In the genomic region with DNA sequence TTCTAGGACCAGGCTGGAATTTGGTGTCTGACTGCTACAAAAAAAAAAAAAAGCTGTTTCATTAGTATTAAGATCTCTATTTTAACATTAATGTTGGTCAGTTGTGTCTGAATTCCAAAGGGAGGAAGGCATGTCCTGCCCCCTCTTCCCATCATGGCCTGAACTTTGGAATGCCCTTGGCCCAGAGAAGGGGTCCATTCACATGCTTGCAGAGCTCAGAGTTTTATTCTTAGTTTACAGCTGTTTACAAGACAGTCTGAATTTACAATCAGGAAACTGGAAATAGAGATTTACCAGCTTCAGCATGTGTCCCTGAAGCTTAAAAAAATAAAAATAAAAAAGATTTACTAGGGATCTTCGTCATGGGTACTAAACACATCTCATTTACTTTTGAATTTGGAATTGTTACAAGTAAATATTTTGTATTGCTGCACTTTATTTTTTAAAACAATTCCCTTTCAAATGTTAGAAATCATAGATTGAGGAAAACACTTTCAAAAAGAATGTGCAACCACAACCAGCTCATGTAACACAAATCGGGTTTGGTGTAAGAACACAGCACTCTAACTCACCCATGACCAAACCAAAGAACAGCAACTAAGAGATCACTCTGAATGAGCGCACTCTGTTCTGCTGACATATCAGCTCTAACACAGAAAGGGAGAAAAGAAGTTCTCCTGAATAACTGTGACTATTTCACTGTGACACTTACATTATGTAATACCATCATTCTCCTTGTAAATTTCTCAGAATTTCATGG, we compare ENCODE assay signal across 1 cellular context.
TF ChIP-seq lines count a peak whose summit lies in the region.

No MANE protein-coding gene starts in this region.

TF ChIP-seq in HepG2, 621 proteins besides CTCF, POLR2A, EP300 and RAD21 (continues in another document):
- TF ChIP-seq KDM2A (CRISPR knock-in tag; IDR thresholded peaks at IDR 0.05; ENCODE audit: borderline replicate concordance, low read depth) = no peak
- TF ChIP-seq ZEB1 (IDR thresholded peaks at IDR 0.05; ENCODE audit: insufficient replicate concordance, low read depth) = peak; percentile 40
- TF ChIP-seq TEAD3 (CRISPR knock-in tag; optimal IDR thresholded peaks at IDR 0.05; ENCODE audit: borderline replicate concordance) = peak; percentile 90
- TF ChIP-seq SOX5 (CRISPR knock-in tag; IDR thresholded peaks at IDR 0.05; ENCODE audit: borderline replicate concordance) = no peak
- no peak for TF ChIP-seq JUN (CRISPR knock-in tag; IDR thresholded peaks at IDR 0.05)
- TF ChIP-seq RFX1 (IDR thresholded peaks at IDR 0.05) = no peak
- no peak for TF ChIP-seq NR2F2 (IDR thresholded peaks at IDR 0.05; ENCODE audit: borderline replicate concordance, low read depth)
- TF ChIP-seq, protein P1, sequence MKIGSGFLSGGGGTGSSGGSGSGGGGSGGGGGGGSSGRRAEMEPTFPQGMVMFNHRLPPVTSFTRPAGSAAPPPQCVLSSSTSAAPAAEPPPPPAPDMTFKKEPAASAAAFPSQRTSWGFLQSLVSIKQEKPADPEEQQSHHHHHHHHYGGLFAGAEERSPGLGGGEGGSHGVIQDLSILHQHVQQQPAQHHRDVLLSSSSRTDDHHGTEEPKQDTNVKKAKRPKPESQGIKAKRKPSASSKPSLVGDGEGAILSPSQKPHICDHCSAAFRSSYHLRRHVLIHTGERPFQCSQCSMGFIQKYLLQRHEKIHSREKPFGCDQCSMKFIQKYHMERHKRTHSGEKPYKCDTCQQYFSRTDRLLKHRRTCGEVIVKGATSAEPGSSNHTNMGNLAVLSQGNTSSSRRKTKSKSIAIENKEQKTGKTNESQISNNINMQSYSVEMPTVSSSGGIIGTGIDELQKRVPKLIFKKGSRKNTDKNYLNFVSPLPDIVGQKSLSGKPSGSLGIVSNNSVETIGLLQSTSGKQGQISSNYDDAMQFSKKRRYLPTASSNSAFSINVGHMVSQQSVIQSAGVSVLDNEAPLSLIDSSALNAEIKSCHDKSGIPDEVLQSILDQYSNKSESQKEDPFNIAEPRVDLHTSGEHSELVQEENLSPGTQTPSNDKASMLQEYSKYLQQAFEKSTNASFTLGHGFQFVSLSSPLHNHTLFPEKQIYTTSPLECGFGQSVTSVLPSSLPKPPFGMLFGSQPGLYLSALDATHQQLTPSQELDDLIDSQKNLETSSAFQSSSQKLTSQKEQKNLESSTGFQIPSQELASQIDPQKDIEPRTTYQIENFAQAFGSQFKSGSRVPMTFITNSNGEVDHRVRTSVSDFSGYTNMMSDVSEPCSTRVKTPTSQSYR (CRISPR knock-in tag; IDR thresholded peaks at IDR 0.05; ENCODE audit: borderline replicate concordance) = peak; percentile 55; the same call in 1 of the 2 replicates
- no peak for TF ChIP-seq ZNF253 (CRISPR knock-in tag; IDR thresholded peaks at IDR 0.05; ENCODE audit: borderline replicate concordance)
- no peak for TF ChIP-seq EHMT2 (IDR thresholded peaks at IDR 0.05; ENCODE audit: borderline replicate concordance, low read depth, low read length)
- TF ChIP-seq, protein P2, sequence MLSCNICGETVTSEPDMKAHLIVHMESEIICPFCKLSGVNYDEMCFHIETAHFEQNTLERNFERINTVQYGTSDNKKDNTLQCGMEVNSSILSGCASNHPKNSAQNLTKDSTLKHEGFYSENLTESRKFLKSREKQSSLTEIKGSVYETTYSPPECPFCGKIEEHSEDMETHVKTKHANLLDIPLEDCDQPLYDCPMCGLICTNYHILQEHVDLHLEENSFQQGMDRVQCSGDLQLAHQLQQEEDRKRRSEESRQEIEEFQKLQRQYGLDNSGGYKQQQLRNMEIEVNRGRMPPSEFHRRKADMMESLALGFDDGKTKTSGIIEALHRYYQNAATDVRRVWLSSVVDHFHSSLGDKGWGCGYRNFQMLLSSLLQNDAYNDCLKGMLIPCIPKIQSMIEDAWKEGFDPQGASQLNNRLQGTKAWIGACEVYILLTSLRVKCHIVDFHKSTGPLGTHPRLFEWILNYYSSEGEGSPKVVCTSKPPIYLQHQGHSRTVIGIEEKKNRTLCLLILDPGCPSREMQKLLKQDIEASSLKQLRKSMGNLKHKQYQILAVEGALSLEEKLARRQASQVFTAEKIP (CRISPR knock-in tag; IDR thresholded peaks at IDR 0.05; ENCODE audit: borderline replicate concordance) = no peak
- no peak for TF ChIP-seq SP1 (IDR thresholded peaks at IDR 0.05)
- TF ChIP-seq SP1 (CRISPR knock-in tag; IDR thresholded peaks at IDR 0.05) = no peak
- TF ChIP-seq, protein P3, sequence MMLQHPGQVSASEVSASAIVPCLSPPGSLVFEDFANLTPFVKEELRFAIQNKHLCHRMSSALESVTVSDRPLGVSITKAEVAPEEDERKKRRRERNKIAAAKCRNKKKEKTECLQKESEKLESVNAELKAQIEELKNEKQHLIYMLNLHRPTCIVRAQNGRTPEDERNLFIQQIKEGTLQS (CRISPR knock-in tag; IDR thresholded peaks at IDR 0.05) = no peak
- TF ChIP-seq MTA1 (CRISPR knock-in tag; IDR thresholded peaks at IDR 0.05; ENCODE audit: borderline replicate concordance) = no peak
- peak; percentile 52; the same call in 1 of the 2 replicates for TF ChIP-seq NCOR1 (IDR thresholded peaks at IDR 0.05; ENCODE audit: borderline replicate concordance, low read length)
- TF ChIP-seq SRF (IDR thresholded peaks at IDR 0.05; ENCODE audit: low read depth, low read length) = no peak
- TF ChIP-seq ZNF282 (IDR thresholded peaks at IDR 0.05; ENCODE audit: partially characterized antibody) = no peak
- peak; percentile 71 for TF ChIP-seq HNF4G (IDR thresholded peaks at IDR 0.05; ENCODE audit: borderline replicate concordance, low read depth, low read length)
- TF ChIP-seq HNF4G (CRISPR knock-in tag; IDR thresholded peaks at IDR 0.05; ENCODE audit: borderline replicate concordance, low read depth) = no peak; the same call in 1 of the 2 replicates
- TF ChIP-seq POLR2AphosphoS5 (IDR thresholded peaks at IDR 0.05; ENCODE audit: low read depth, low read length) = no peak
- TF ChIP-seq, protein P4, sequence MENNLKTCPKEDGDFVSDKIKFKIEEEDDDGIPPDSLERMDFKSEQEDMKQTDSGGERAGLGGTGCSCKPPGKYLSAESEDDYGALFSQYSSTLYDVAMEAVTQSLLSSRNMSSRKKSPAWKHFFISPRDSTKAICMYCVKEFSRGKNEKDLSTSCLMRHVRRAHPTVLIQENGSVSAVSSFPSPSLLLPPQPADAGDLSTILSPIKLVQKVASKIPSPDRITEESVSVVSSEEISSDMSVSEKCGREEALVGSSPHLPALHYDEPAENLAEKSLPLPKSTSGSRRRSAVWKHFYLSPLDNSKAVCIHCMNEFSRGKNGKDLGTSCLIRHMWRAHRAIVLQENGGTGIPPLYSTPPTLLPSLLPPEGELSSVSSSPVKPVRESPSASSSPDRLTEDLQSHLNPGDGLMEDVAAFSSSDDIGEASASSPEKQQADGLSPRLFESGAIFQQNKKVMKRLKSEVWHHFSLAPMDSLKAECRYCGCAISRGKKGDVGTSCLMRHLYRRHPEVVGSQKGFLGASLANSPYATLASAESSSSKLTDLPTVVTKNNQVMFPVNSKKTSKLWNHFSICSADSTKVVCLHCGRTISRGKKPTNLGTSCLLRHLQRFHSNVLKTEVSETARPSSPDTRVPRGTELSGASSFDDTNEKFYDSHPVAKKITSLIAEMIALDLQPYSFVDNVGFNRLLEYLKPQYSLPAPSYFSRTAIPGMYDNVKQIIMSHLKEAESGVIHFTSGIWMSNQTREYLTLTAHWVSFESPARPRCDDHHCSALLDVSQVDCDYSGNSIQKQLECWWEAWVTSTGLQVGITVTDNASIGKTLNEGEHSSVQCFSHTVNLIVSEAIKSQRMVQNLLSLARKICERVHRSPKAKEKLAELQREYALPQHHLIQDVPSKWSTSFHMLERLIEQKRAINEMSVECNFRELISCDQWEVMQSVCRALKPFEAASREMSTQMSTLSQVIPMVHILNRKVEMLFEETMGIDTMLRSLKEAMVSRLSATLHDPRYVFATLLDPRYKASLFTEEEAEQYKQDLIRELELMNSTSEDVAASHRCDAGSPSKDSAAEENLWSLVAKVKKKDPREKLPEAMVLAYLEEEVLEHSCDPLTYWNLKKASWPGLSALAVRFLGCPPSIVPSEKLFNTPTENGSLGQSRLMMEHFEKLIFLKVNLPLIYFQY (CRISPR knock-in tag; IDR thresholded peaks at IDR 0.05; ENCODE audit: borderline replicate concordance) = 0 out of 2 replicates have a peak, but pooled peaks have one; percentile 16
- peak; percentile 34; the same call in 1 of the 2 replicates for TF ChIP-seq FOXA3 (CRISPR knock-in tag; IDR thresholded peaks at IDR 0.05)
- no peak for TF ChIP-seq TP53 (CRISPR knock-in tag; conservative IDR thresholded peaks at IDR 0.05)
- TF ChIP-seq, protein P5, sequence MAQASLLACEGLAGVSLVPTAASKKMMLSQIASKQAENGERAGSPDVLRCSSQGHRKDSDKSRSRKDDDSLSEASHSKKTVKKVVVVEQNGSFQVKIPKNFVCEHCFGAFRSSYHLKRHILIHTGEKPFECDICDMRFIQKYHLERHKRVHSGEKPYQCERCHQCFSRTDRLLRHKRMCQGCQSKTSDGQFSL (CRISPR knock-in tag; IDR thresholded peaks at IDR 0.05) = no peak
- TF ChIP-seq, protein P6, sequence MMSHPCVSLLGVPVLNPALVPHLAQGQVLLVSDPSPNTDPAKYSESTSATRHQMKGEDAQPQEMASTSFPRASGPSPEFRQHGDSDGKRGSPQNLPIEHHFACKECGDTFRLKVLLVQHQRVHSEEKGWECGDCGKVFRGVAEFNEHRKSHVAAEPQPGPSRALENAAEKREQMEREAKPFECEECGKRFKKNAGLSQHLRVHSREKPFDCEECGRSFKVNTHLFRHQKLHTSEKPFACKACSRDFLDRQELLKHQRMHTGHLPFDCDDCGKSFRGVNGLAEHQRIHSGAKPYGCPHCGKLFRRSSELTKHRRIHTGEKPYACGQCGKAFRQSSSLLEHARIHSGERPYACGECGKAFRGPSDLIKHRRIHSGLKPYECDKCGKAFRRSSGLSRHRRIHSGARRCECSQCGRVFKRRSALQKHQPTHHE (CRISPR knock-in tag; IDR thresholded peaks at IDR 0.05; ENCODE audit: borderline replicate concordance) = no peak
- TF ChIP-seq FOXP1 (IDR thresholded peaks at IDR 0.05) = no peak
- peak; percentile 49; the same call in 1 of the 2 replicates for TF ChIP-seq FOXP1 (CRISPR knock-in tag; IDR thresholded peaks at IDR 0.05)
- peak; percentile 41; the same call in 1 of the 2 replicates for TF ChIP-seq RXRB (CRISPR knock-in tag; IDR thresholded peaks at IDR 0.05; ENCODE audit: borderline replicate concordance)
- TF ChIP-seq, protein P7, sequence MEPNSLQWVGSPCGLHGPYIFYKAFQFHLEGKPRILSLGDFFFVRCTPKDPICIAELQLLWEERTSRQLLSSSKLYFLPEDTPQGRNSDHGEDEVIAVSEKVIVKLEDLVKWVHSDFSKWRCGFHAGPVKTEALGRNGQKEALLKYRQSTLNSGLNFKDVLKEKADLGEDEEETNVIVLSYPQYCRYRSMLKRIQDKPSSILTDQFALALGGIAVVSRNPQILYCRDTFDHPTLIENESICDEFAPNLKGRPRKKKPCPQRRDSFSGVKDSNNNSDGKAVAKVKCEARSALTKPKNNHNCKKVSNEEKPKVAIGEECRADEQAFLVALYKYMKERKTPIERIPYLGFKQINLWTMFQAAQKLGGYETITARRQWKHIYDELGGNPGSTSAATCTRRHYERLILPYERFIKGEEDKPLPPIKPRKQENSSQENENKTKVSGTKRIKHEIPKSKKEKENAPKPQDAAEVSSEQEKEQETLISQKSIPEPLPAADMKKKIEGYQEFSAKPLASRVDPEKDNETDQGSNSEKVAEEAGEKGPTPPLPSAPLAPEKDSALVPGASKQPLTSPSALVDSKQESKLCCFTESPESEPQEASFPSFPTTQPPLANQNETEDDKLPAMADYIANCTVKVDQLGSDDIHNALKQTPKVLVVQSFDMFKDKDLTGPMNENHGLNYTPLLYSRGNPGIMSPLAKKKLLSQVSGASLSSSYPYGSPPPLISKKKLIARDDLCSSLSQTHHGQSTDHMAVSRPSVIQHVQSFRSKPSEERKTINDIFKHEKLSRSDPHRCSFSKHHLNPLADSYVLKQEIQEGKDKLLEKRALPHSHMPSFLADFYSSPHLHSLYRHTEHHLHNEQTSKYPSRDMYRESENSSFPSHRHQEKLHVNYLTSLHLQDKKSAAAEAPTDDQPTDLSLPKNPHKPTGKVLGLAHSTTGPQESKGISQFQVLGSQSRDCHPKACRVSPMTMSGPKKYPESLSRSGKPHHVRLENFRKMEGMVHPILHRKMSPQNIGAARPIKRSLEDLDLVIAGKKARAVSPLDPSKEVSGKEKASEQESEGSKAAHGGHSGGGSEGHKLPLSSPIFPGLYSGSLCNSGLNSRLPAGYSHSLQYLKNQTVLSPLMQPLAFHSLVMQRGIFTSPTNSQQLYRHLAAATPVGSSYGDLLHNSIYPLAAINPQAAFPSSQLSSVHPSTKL (CRISPR knock-in tag; IDR thresholded peaks at IDR 0.05) = peak; percentile 66
- TF ChIP-seq, protein P8, sequence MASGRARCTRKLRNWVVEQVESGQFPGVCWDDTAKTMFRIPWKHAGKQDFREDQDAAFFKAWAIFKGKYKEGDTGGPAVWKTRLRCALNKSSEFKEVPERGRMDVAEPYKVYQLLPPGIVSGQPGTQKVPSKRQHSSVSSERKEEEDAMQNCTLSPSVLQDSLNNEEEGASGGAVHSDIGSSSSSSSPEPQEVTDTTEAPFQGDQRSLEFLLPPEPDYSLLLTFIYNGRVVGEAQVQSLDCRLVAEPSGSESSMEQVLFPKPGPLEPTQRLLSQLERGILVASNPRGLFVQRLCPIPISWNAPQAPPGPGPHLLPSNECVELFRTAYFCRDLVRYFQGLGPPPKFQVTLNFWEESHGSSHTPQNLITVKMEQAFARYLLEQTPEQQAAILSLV (CRISPR knock-in tag; IDR thresholded peaks at IDR 0.05; ENCODE audit: borderline replicate concordance) = no peak
- no peak for TF ChIP-seq NR3C1 (CRISPR knock-in tag; IDR thresholded peaks at IDR 0.05)
- 0 out of 2 replicates have a peak, but pooled peaks have one; percentile 28 for TF ChIP-seq SMAD3 (CRISPR knock-in tag; IDR thresholded peaks at IDR 0.05)
- no peak for TF ChIP-seq ETV6 (CRISPR knock-in tag; conservative IDR thresholded peaks at IDR 0.05)
- TF ChIP-seq, protein P9, sequence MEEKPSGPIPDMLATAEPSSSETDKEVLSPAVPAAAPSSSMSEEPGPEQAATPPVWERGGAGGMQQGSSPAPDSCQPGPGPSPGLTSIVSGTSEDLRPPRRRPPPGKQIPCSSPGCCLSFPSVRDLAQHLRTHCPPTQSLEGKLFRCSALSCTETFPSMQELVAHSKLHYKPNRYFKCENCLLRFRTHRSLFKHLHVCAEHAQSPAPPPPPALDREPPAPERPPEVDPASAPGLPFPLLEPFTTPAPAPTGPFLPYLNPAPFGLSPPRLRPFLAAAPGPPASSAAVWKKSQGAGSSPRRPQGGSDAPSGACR (CRISPR knock-in tag; IDR thresholded peaks at IDR 0.05) = no peak
- TF ChIP-seq MIER2 (CRISPR knock-in tag; IDR thresholded peaks at IDR 0.05) = no peak
- no peak for TF ChIP-seq BHLHE40 (IDR thresholded peaks at IDR 0.05; ENCODE audit: low read length)
- peak; percentile 24; the same call in 1 of the 2 replicates for TF ChIP-seq SAP130 (CRISPR knock-in tag; IDR thresholded peaks at IDR 0.05; ENCODE audit: low read depth)
- TF ChIP-seq HNF4A (CRISPR knock-in tag; IDR thresholded peaks at IDR 0.05) = peak; percentile 88
- TF ChIP-seq ZNF564 (CRISPR knock-in tag; IDR thresholded peaks at IDR 0.05) = no peak
- no peak for TF ChIP-seq ZNF678 (CRISPR knock-in tag; IDR thresholded peaks at IDR 0.05)
- TF ChIP-seq HMG20B (CRISPR knock-in tag; conservative IDR thresholded peaks at IDR 0.05) = no peak
- TF ChIP-seq ELF3 (CRISPR knock-in tag; IDR thresholded peaks at IDR 0.05) = 0 out of 2 replicates have a peak, but pooled peaks have one; percentile 21
- TF ChIP-seq, protein P10, sequence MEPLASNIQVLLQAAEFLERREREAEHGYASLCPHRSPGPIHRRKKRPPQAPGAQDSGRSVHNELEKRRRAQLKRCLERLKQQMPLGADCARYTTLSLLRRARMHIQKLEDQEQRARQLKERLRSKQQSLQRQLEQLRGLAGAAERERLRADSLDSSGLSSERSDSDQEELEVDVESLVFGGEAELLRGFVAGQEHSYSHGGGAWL (CRISPR knock-in tag; IDR thresholded peaks at IDR 0.05) = no peak
- no peak for TF ChIP-seq TSC22D2 (CRISPR knock-in tag; IDR thresholded peaks at IDR 0.05; ENCODE audit: borderline replicate concordance)
- TF ChIP-seq GTF2F1 (IDR thresholded peaks at IDR 0.05; ENCODE audit: low read length) = no peak
- TF ChIP-seq ZNF841 (CRISPR knock-in tag; IDR thresholded peaks at IDR 0.05; ENCODE audit: borderline replicate concordance) = no peak
